Comparison of ENCODE assay signal across 15 cellular contexts in the genomic region with DNA sequence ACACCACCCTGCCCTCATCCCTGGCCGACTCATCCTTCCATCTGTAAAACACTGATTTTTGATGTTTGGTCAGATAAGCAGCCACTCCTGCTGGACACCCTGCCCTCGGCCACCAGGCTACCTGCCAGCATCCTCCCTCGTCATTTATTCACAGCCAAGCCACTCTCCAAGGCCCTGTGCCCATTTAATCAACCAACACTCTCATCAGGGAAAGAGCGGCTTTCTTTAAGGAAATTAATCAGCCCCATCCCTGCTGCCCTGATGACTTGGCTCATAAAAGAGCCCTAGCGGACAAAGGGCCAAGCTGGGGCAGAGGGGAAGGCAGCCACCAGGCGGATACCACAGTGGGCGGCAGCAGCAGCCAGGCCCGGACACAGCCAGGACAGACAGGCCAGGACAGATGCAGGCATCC. TPM values are rescaled to one million over a fixed set of nuclear protein-coding genes. Genes with fewer than 3 reads are reported as not detected.
A peak's percentile ranks its signal among the peaks of the same experiment; 100 is the strongest.
DNase-seq lines count a peak whose midpoint lies in the region; ATAC-seq, FAIRE-seq and TF ChIP-seq lines count a peak whose summit lies in the region.
"Had no signal": no experiment of that assay in that cellular context is flagged by ENCODE, and none has a peak within 500 bp of the region (broad histone marks: within the 10 kb centered on the region; RNA-seq: fewer than 3 reads in every experiment).

No MANE protein-coding gene starts in this region.

- no TSS peak for BruUV-seq in HepG2 (replicated peaks; lab: Mats Ljungman, UMichigan)

- H3K4me1 Mint-ChIP-seq in type B pancreatic cell (ENCODE audit: unreplicated experiment) = peaks cover 4% of the 10 kb centered on the region
- H3K4me1 Mint-ChIP-seq in activated T-helper 1 cell treated with anti-CD3 and anti-CD28 coated beads, Interleukin-12 subunit alpha, Interleukin-12 subunit beta, Interleukin-2, Interleukin-4 antibody, amounts not matched to agents 30 ng/mL and 10 ng/mL and 1 ng/mL, durations not matched to agents 14 hours and 24 hours and 36 hours (ENCODE audit: low read depth) = no peaks in the 10 kb centered on the region

- in situ Hi-C loops in HepG2 (cut with HindIII; ENCODE audit: extremely low pct_ligation_motif_present, low pct_unique_long_range_greater_than_20kb) = no loop called here

- no peak for DNase-seq in HepG2 (ENCODE audit: low spot score)
- DNase-seq in right lobe of liver = no peak
- DNase-seq in adrenal gland = peak; percentile 65 to 94 (median 91)
- no peak for DNase-seq in mucosa of descending colon
- no peak for DNase-seq in type B pancreatic cell (ENCODE audit: extremely low spot score, unreplicated experiment)
- no peak for DNase-seq in activated T-helper 1 cell treated with anti-CD3 and anti-CD28 coated beads, Interleukin-12 subunit alpha, Interleukin-12 subunit beta, Interleukin-2, Interleukin-4 antibody, amounts not matched to agents 30 ng/mL and 10 ng/mL and 1 ng/mL, durations not matched to agents 14 hours and 24 hours and 36 hours (ENCODE audit: low spot score)
- DNase-seq: EL, NCI-H1436, NCI-H2029 treated with DMSO at 0.1 percent for 48 hours, NCI-H748 treated with DMSO at 0.1 percent for 48 hours had no signal

- H3K9me3 Mint-ChIP-seq in type B pancreatic cell = no peaks in the 10 kb centered on the region
- no peaks in the 10 kb centered on the region for H3K9me3 Mint-ChIP-seq in activated T-helper 1 cell treated with anti-CD3 and anti-CD28 coated beads, Interleukin-12 subunit alpha, Interleukin-12 subunit beta, Interleukin-2, Interleukin-4 antibody, amounts not matched to agents 30 ng/mL and 10 ng/mL and 1 ng/mL, durations not matched to agents 14 hours and 24 hours and 36 hours

- H3K4me3 ChIP-seq in HepG2 (replicated peaks in 1 of 3; ENCODE audit: insufficient read depth in 1 of 3, low read depth in 2 of 3, low read length in 3 of 3) (no peak overlapping the region), right lobe of liver (no peak overlapping the region), adrenal gland (no peak overlapping the region), mucosa of descending colon (no peak overlapping the region)
- H3K4me3 ChIP-seq: SJSA1 had no signal

- H3K4me2 ChIP-seq in HepG2 (ENCODE audit: low read depth, low read length) = no peak overlapping the region

- H3K27ac ChIP-seq in HepG2 (ENCODE audit: extremely low read length, insufficient read depth, low read length) = no peak overlapping the region
- H3K27ac ChIP-seq in right lobe of liver = no peak overlapping the region
- peak overlapping the region in 3 of 5 donors; percentile 32 to 57 (median 32) for H3K27ac ChIP-seq in adrenal gland
- H3K27ac ChIP-seq: HL-60, SJSA1 had no signal

- no peaks in the 10 kb centered on the region for H4K20me1 ChIP-seq in HepG2 (ENCODE audit: insufficient read depth, low read length)

- peak overlapping the region; percentile 20 for H3K27ac Mint-ChIP-seq in type B pancreatic cell
- H3K27ac Mint-ChIP-seq in activated T-helper 1 cell treated with anti-CD3 and anti-CD28 coated beads, Interleukin-12 subunit alpha, Interleukin-12 subunit beta, Interleukin-2, Interleukin-4 antibody, amounts not matched to agents 30 ng/mL and 10 ng/mL and 1 ng/mL, durations not matched to agents 14 hours and 24 hours and 36 hours = no peak overlapping the region

- ATAC-seq in HepG2 = peak; percentile 66
- no peak for ATAC-seq in right lobe of liver
- ATAC-seq in mucosa of descending colon = peak; percentile 22
- ATAC-seq in GM18519 (IDR thresholded peaks at IDR 0.05; ENCODE audit: low FRiP score, unreplicated experiment) = no peak
- no peak for ATAC-seq in GM18909 (IDR thresholded peaks at IDR 0.05; ENCODE audit: poor library complexity, unreplicated experiment)
- ATAC-seq: HCT116 had no signal

- no peak for TF ChIP-seq RAD21 in HepG2 (CRISPR knock-in tag; IDR thresholded peaks at IDR 0.05)

- no peaks in the 10 kb centered on the region for H3K4me1 ChIP-seq in HepG2 (ENCODE audit: insufficient read depth, low read length)
- no peaks in the 10 kb centered on the region for H3K4me1 ChIP-seq in right lobe of liver
- no peaks in the 10 kb centered on the region for H3K4me1 ChIP-seq in adrenal gland (replicated peaks in 1 of 2)
- no peaks in the 10 kb centered on the region for H3K4me1 ChIP-seq in mucosa of descending colon (ENCODE audit: low read depth)
- H3K4me1 ChIP-seq: SJSA1 had no signal

- intact Hi-C loops in HepG2 (cut with micrococcal nuclease; ENCODE audit: unreplicated experiment) (no loop called here), right lobe of liver (cut with DNase I) (no loop called here), adrenal gland (cut with DNase I) (no loop called here), mucosa of descending colon (cut with DNase I, micrococcal nuclease) (no loop called here)
- intact Hi-C loops in activated T-helper 1 cell treated with anti-CD3 and anti-CD28 coated beads, Interleukin-12 subunit alpha, Interleukin-12 subunit beta, Interleukin-2, Interleukin-4 antibody, amounts not matched to agents 30 ng/mL and 10 ng/mL and 1 ng/mL, durations not matched to agents 14 hours and 24 hours and 36 hours (cut with micrococcal nuclease) = no loop called here

- no peaks in the 10 kb centered on the region for H3K27me3 Mint-ChIP-seq in type B pancreatic cell
- H3K27me3 Mint-ChIP-seq in activated T-helper 1 cell treated with anti-CD3 and anti-CD28 coated beads, Interleukin-12 subunit alpha, Interleukin-12 subunit beta, Interleukin-2, Interleukin-4 antibody, amounts not matched to agents 30 ng/mL and 10 ng/mL and 1 ng/mL, durations not matched to agents 14 hours and 24 hours and 36 hours (ENCODE audit: insufficient read depth) = peaks cover 2% of the 10 kb centered on the region

- CTCF ChIA-PET in HepG2 (lab: Yijun Ruan, JAX; ENCODE audit: low intra/inter-chr PET ratio, low total read pairs) = no interaction called here

- no peak for FAIRE-seq in HepG2 (lab: Jason Lieb, UNC)

- no peak overlapping the region for H3K9ac ChIP-seq in HepG2 (ENCODE audit: insufficient read depth, low read depth, low read length)

- H3K36me3 ChIP-seq in HepG2 (replicated peaks in 1 of 2; ENCODE audit: control insufficient read depth in 1 of 2, insufficient read depth in 2 of 2, low read length in 2 of 2) (no peaks in the 10 kb centered on the region), right lobe of liver (no peaks in the 10 kb centered on the region), adrenal gland (replicated peaks in 1 of 2) (no peaks in the 10 kb centered on the region), mucosa of descending colon (ENCODE audit: low read depth) (no peaks in the 10 kb centered on the region)
- H3K36me3 ChIP-seq: SJSA1 had no signal

- WGBS in HepG2 (ENCODE audit: low lambda C conversion rate) = 48% methylated on average over 8 of the region's 8 CpGs
- WGBS in right lobe of liver (ENCODE audit: insufficient coverage, low coverage, low lambda C conversion rate, missing lambda C conversion rate) = 68% methylated on average over 7 of the region's 8 CpGs
- 45 to 68% (median 48%) methylated on average over 7 to 8 of the region's 8 CpGs for WGBS in adrenal gland, 4 donors

- no peak overlapping the region for H3K4me3 Mint-ChIP-seq in type B pancreatic cell
- H3K4me3 Mint-ChIP-seq in activated T-helper 1 cell treated with anti-CD3 and anti-CD28 coated beads, Interleukin-12 subunit alpha, Interleukin-12 subunit beta, Interleukin-2, Interleukin-4 antibody, amounts not matched to agents 30 ng/mL and 10 ng/mL and 1 ng/mL, durations not matched to agents 14 hours and 24 hours and 36 hours = no peak overlapping the region

- no peak for TF ChIP-seq EP300 in HepG2 (IDR thresholded peaks at IDR 0.05; ENCODE audit: low read depth in 2 of 2, low read length in 2 of 2)
- no peak for TF ChIP-seq EP300 in HepG2 (CRISPR knock-in tag; IDR thresholded peaks at IDR 0.05; ENCODE audit: borderline replicate concordance)

- POLR2A ChIA-PET in HepG2 (lab: Yijun Ruan, JAX) = no interaction called here

- no peaks in the 10 kb centered on the region for H3K79me2 ChIP-seq in HepG2 (ENCODE audit: insufficient read depth, low read length)

- H2AFZ ChIP-seq in HepG2 (ENCODE audit: low read length) = no peak overlapping the region

- H3K27me3 ChIP-seq in HepG2 (ENCODE audit: control insufficient read depth in 1 of 2, insufficient read depth in 2 of 2, low read length in 2 of 2) (no peaks in the 10 kb centered on the region; a peak in 1 of 5 replicates), right lobe of liver (no peaks in the 10 kb centered on the region), adrenal gland (no peaks in the 10 kb centered on the region)
- H3K27me3 ChIP-seq: SJSA1 had no signal

- TF ChIP-seq POLR2A in HepG2 (IDR thresholded peaks at IDR 0.05; ENCODE audit: insufficient read depth in 1 of 2, low read depth in 2 of 2, low read length in 2 of 2) = no peak
- no peak for TF ChIP-seq POLR2A in right lobe of liver (IDR thresholded peaks at IDR 0.05)
- no peak for TF ChIP-seq POLR2A in adrenal gland (IDR thresholded peaks at IDR 0.05)

- TF ChIP-seq CTCF in HepG2 (CRISPR knock-in tag; IDR thresholded peaks at IDR 0.05) = no peak
- TF ChIP-seq CTCF in right lobe of liver (IDR thresholded peaks at IDR 0.05) = no peak
- peak in 4 of 6 experiments; percentile 33 to 56 (median 45) for TF ChIP-seq CTCF in adrenal gland (IDR thresholded peaks at IDR 0.05)
- no peak for TF ChIP-seq CTCF in mucosa of descending colon (IDR thresholded peaks at IDR 0.05)
- TF ChIP-seq CTCF in type B pancreatic cell (conservative IDR thresholded peaks at IDR 0.05) = no peak

- peaks cover 39% of the 10 kb centered on the region for H3K36me3 Mint-ChIP-seq in type B pancreatic cell
- H3K36me3 Mint-ChIP-seq in activated T-helper 1 cell treated with anti-CD3 and anti-CD28 coated beads, Interleukin-12 subunit alpha, Interleukin-12 subunit beta, Interleukin-2, Interleukin-4 antibody, amounts not matched to agents 30 ng/mL and 10 ng/mL and 1 ng/mL, durations not matched to agents 14 hours and 24 hours and 36 hours (ENCODE audit: low read depth) = no peaks in the 10 kb centered on the region

- H3K9me3 ChIP-seq in HepG2 (ENCODE audit: low read length) = no peaks in the 10 kb centered on the region
- H3K9me3 ChIP-seq in right lobe of liver = no peaks in the 10 kb centered on the region
- no peaks in the 10 kb centered on the region for H3K9me3 ChIP-seq in adrenal gland (replicated peaks in 1 of 3)
- no peaks in the 10 kb centered on the region for H3K9me3 ChIP-seq in mucosa of descending colon
- H3K9me3 ChIP-seq: SJSA1 had no signal

RNA-seq across cellular contexts. Expression of gene GOLM1, which starts 52.4 kb away (rescaled TPM):
- 0.20 and 0.31 TPM in 2 replicates for total RNA-seq in HepG2 (2016; rRNA removed; fragmentation: Illumina TruSeq; extraction: Trizol)
- not detected in 2 replicates for total RNA-seq in HepG2 (2016; cell fraction: cytosol; rRNA removed; fragmentation: Illumina TruSeq; extraction: Trizol; ENCODE audit: low read depth)
- 0.18 and 0.22 TPM in 2 replicates for total RNA-seq in HepG2 (2016; cell fraction: insoluble cytoplasmic fraction; rRNA removed; fragmentation: Illumina TruSeq; extraction: Trizol)
- total RNA-seq in HepG2 (2016; cell fraction: membrane; rRNA removed; fragmentation: Illumina TruSeq; extraction: Trizol) = 0.14 TPM in 1 of 2 replicates, not detected in the other
- 0.25 and 0.28 TPM in 2 replicates for total RNA-seq in HepG2 (2016; cell fraction: nucleus; rRNA removed; fragmentation: Illumina TruSeq; extraction: Trizol)
- 0.30 TPM in 2 replicates for polyA plus RNA-seq in HepG2 (2011; rRNA removed)
- 0.24 TPM in 2 replicates for polyA plus RNA-seq in HepG2 (2011; cell fraction: cytosol; rRNA removed)
- 0.38 and 0.71 TPM in 2 replicates for polyA plus RNA-seq in HepG2 (2011; cell fraction: nucleus; rRNA removed)
- polyA plus RNA-seq in HepG2 (2012) = 2.2 and 2.9 TPM in 2 replicates
- polyA plus RNA-seq in HepG2 (2016; cell fraction: cytosol; fragmentation: Illumina TruSeq; extraction: Trizol; ENCODE audit: low read depth) = not detected in 2 replicates
- polyA plus RNA-seq in HepG2 (2016; cell fraction: insoluble cytoplasmic fraction; fragmentation: Illumina TruSeq; extraction: Trizol; ENCODE audit: low read depth) = 0.13 and 0.36 TPM in 2 replicates
- polyA plus RNA-seq in HepG2 (2016; cell fraction: membrane; fragmentation: Illumina TruSeq; extraction: Trizol; ENCODE audit: low read depth) = 0.15 and 0.21 TPM in 2 replicates
- 0.81 and 1.0 TPM in 2 replicates for polyA plus RNA-seq in HepG2 (2016; cell fraction: nucleus; fragmentation: Illumina TruSeq; extraction: Trizol; ENCODE audit: insufficient read depth, low read depth)
- 29.7 TPM in 1 of 2 replicates, not detected in the other for polyA minus RNA-seq in HepG2 (2011; rRNA and poly(A)+ RNA removed; ENCODE audit: low replicate concordance)
- 0.79 and 1.2 TPM in 2 replicates for polyA minus RNA-seq in HepG2 (2011; cell fraction: cytosol; rRNA and poly(A)+ RNA removed)
- 0.52 and 0.75 TPM in 2 replicates for polyA minus RNA-seq in HepG2 (2011; cell fraction: nucleus; rRNA and poly(A)+ RNA removed)
- total RNA-seq in right lobe of liver = 10 to 100 TPM in 4 of 6 experiments, 1 to 10 TPM in 2; 5.8 to 51.6 (median 15.9) TPM
- total RNA-seq in adrenal gland = 100 to 1,000 TPM; 136 to 745 (median 267) TPM
- 100 to 1,000 TPM; 113 to 190 (median 182) TPM for polyA plus RNA-seq in adrenal gland
- 100 to 1,000 TPM; 172 to 414 (median 333) TPM for total RNA-seq in mucosa of descending colon
- total RNA-seq in type B pancreatic cell (ENCODE audit: low replicate concordance) = 149 and 178 TPM in 2 replicates
- 8.1 and 10.1 TPM in 2 replicates for total RNA-seq in activated T-helper 1 cell treated with anti-CD3 and anti-CD28 coated beads, Interleukin-12 subunit alpha, Interleukin-12 subunit beta, Interleukin-2, Interleukin-4 antibody, amounts not matched to agents 30 ng/mL and 10 ng/mL and 1 ng/mL, durations not matched to agents 14 hours and 24 hours and 36 hours

Comparison
In these comparisons a context has a peak if more than half of its experiments do, and no peak if none do; other contexts are left out.
1. ATAC-seq: peak in HepG2 (single experiment) and mucosa of descending colon (single experiment); none in right lobe of liver (0 of 4), GM18519 (single experiment) and GM18909 (single experiment).
2. DNase-seq: peak in adrenal gland (7 of 7); none in HepG2 (single experiment), right lobe of liver (0 of 3), mucosa of descending colon (0 of 3), type B pancreatic cell (single experiment) and activated T-helper 1 cell treated with anti-CD3 and anti-CD28 coated beads, Interleukin-12 subunit alpha, Interleukin-12 subunit beta, Interleukin-2, Interleukin-4 antibody, amounts not matched to agents 30 ng/mL and 10 ng/mL and 1 ng/mL, durations not matched to agents 14 hours and 24 hours and 36 hours (single experiment).
3. H3K27ac ChIP-seq: peak in adrenal gland (3 of 5); none in HepG2 (single experiment) and right lobe of liver (0 of 3).
4. CTCF ChIP-seq: peak in adrenal gland (4 of 6); none in HepG2 (single experiment), right lobe of liver (0 of 4), mucosa of descending colon (single experiment) and type B pancreatic cell (single experiment).